ENCODE assay signal across 8 cellular contexts in the genomic region with DNA sequence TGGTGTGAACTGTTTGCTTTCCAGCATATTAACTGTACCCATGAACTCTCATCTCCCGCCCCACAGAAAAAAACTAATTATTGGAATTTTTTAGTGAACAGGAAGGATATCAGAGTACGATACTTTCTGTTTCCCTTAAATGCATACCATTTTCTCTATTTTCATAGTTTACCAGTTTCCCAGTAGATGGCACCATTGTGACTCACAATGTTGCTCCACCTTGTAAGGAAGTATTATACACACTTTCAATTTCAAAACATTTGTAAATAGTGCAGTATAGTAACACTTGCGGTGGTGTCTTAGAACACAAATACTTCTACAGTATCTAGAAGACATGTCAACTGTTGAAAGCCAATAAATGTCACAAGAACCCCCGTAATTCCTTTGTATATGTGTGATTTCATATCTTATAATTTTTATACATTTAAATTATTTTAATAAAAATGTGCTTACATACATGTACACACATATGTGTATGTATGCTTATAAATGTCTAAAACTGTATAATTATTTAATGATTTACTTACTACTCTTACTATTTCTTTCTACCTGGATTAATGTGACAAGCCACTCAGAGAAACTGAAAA.
DNase-seq lines count a peak whose midpoint lies in the region; ATAC-seq and TF ChIP-seq lines count a peak whose summit lies in the region.

No MANE protein-coding gene starts in this region.

- H3K9me3 ChIP-seq in PC-3 (ENCODE audit: low read length) (no peaks in the 10 kb centered on the region), aorta (ENCODE audit: control insufficient read depth, low read length) (no peaks in the 10 kb centered on the region)

- no peaks in the 10 kb centered on the region for H3K9me2 ChIP-seq in PC-3 (replicated peaks; ENCODE audit: low read length)

- CTCF ChIA-PET in PC-3 (lab: Charles Lee) = no interaction called here

- no TSS peak for BruUV-seq in PC-3 (replicated peaks; lab: Mats Ljungman, UMichigan)

- H3K36me3 ChIP-seq in PC-3 (ENCODE audit: low read depth, low read length) (no peaks in the 10 kb centered on the region), aorta (ENCODE audit: control insufficient read depth in 1 of 2, insufficient read depth in 2 of 2, low read length in 1 of 2) (no peaks in the 10 kb centered on the region)

- intact Hi-C loops in PC-3 (cut with micrococcal nuclease) (loop anchor here (10.0 kb wide), 1 partner anchor 124 kb away; no protein-coding TSS in a partner anchor), aorta (cut with DNase I) (loop anchor here in 1 of 2 donors (10.0 kb wide), 1 partner anchor 126 kb away; no protein-coding TSS in a partner anchor)

- H3K27ac ChIP-seq in PC-3 (ENCODE audit: low read length) (no peak overlapping the region), coronary artery (no peak overlapping the region), aorta (ENCODE audit: low read depth in 1 of 2, low read length in 2 of 2) (no peak overlapping the region)

- no peaks in the 10 kb centered on the region for H3K36me3 Mint-ChIP-seq in memory B cell

- H3K9ac ChIP-seq in PC-3 (ENCODE audit: low read length) = peak overlapping the region; percentile 38; the same call in 1 of the 2 replicates

- H3K4me1 Mint-ChIP-seq in memory B cell = peaks cover 3% of the 10 kb centered on the region

- POLR2A ChIA-PET in PC-3 (lab: Charles Lee; ENCODE audit: unreplicated experiment) = no interaction called here

- H3K4me3 Mint-ChIP-seq in memory B cell = peak overlapping the region; percentile 49

- H3F3A ChIP-seq in PC-3 (ENCODE audit: low read length, unreplicated experiment) = no peaks in the 10 kb centered on the region

- ATAC-seq in GM19397 (IDR thresholded peaks at IDR 0.05; ENCODE audit: unreplicated experiment) (peak; percentile 90), HG03439 (IDR thresholded peaks at IDR 0.05; ENCODE audit: unreplicated experiment) (peak; percentile 99), PC-3 (peak; percentile 68), memory B cell (ENCODE audit: low read depth) (peak; percentile 80), aorta (ENCODE audit: low FRiP score) (peak; percentile 78)

- H3K27me3 Mint-ChIP-seq in memory B cell = peaks cover 3% of the 10 kb centered on the region

- peak overlapping the region; percentile 69 for H2AFZ ChIP-seq in PC-3 (ENCODE audit: low read length)

- DNase-seq in ELR (ENCODE audit: low read depth) (peak; percentile 81), PC-3 (peak; percentile 57), coronary artery (ENCODE audit: low spot score) (no peak), memory B cell (ENCODE audit: low spot score in 2 of 2) (peak in 1 of 2 donors; percentile 14), aorta (no peak)
- DNase-seq in activated effector memory CD4-positive, alpha-beta T cell treated with anti-CD3 and anti-CD28 coated beads, Interleukin-2, amount 50 U/mL, for 16 hours = no peak

- H3K4me2 ChIP-seq in PC-3 (ENCODE audit: low read length) = peak overlapping the region; percentile 94

- no peaks in the 10 kb centered on the region for H3K79me2 ChIP-seq in PC-3 (ENCODE audit: low read length)

- TF ChIP-seq CTCF in PC-3 (conservative IDR thresholded peaks at IDR 0.05; ENCODE audit: low read depth, low read length) = peak; percentile 66
- no peak for TF ChIP-seq CTCF in coronary artery (IDR thresholded peaks at IDR 0.05)

- H4K20me1 ChIP-seq in PC-3 (ENCODE audit: low read length) = no peaks in the 10 kb centered on the region

- H3K27me3 ChIP-seq in PC-3 (ENCODE audit: low read length) (no peaks in the 10 kb centered on the region), aorta (ENCODE audit: control insufficient read depth in 1 of 2, insufficient read depth in 2 of 2, low read length in 1 of 2) (no peaks in the 10 kb centered on the region)

- no peak overlapping the region for H3K27ac Mint-ChIP-seq in memory B cell

- H3K4me1 ChIP-seq in PC-3 (ENCODE audit: insufficient read depth, low read length) (peaks cover 8% of the 10 kb centered on the region; the same call in 1 of the 2 replicates), aorta (ENCODE audit: control insufficient read depth in 1 of 2, insufficient read depth in 2 of 2, low read length in 2 of 2) (peaks cover 0 to 2% of the 10 kb centered on the region in 2 donors)

- H3K4me3 ChIP-seq in PC-3 (ENCODE audit: low read length) (peak overlapping the region; percentile 64), coronary artery (peak overlapping the region; percentile 52), aorta (ENCODE audit: low read length in 2 of 2) (peak overlapping the region; percentile 61 to 82)

- 10 to 11% methylated on average over 4 of the region's 4 CpGs for WGBS in aorta, 2 donors

- H3K9me3 Mint-ChIP-seq in memory B cell = no peaks in the 10 kb centered on the region

Comparison
In these comparisons a context has a peak if more than half of its experiments do, and no peak if none do; other contexts are left out.
1. DNase-seq: peak in ELR (single experiment) and PC-3 (single experiment); none in coronary artery (single experiment), aorta (0 of 2) and activated effector memory CD4-positive, alpha-beta T cell treated with anti-CD3 and anti-CD28 coated beads, Interleukin-2, amount 50 U/mL, for 16 hours (single experiment).
2. Peak in every context shown above with its lines, with median percentiles within 50 percentile points of each other: ATAC-seq and H3K4me3 ChIP-seq.